Comparison of ENCODE assay signal across 15 cellular contexts in the genomic region with DNA sequence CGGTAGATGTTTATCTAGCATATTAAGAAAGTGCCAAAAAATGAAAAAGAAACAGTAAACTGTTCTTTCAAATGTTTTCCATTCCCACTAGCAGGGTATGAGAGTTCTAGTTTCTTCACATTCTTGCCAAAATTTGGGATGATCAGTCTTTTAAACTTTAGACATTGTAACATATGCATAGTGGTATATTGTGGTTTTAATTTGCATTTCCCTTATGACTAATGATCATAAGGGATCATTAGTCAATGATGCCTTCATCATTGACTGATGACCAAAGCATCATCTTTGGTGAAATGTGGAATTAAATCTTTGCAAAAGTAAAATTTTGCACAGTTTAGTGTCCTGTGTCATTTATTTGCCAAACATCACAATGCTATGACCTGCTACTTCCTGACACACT. TPM values are rescaled to one million over a fixed set of nuclear protein-coding genes. Genes with fewer than 3 reads are reported as not detected.
DNase-seq lines count a peak whose midpoint lies in the region; ATAC-seq and TF ChIP-seq lines count a peak whose summit lies in the region.
"Had no signal": no experiment of that assay in that cellular context is flagged by ENCODE, and none has a peak within 500 bp of the region (broad histone marks: within the 10 kb centered on the region; RNA-seq: fewer than 3 reads in every experiment).

No MANE protein-coding gene starts in this region.

- no peaks in the 10 kb centered on the region for H3K9me2 ChIP-seq in DOHH2 (replicated peaks; ENCODE audit: control insufficient read depth, low read length)

- DNase-seq in spleen: no peak
- DNase-seq in DMS 273 (lab: John Stamatoyannopoulos, UW; ENCODE audit: unreplicated experiment): no peak
- DNase-seq in SKM-1 (lab: John Stamatoyannopoulos, UW; ENCODE audit: unreplicated experiment): no peak
- DNase-seq: CD4-positive, alpha-beta T cell; EL; KG1; NCI-H187 treated with DMSO at 0.1 percent for 48 hours; NCI-H526; Right ventricle myocardium superior; T-helper 1 cell had no signal

- H3K4me1 ChIP-seq in DOHH2 (ENCODE audit: control insufficient read depth, low read length) (peaks cover 81% of the 10 kb centered on the region), OCI-LY3 (ENCODE audit: low read length) (peaks cover 54% of the 10 kb centered on the region), spleen (peaks cover 0 to 80% (median 26%) of the 10 kb centered on the region in 6 donors)

- H3K36me3 ChIP-seq in DOHH2 (ENCODE audit: control insufficient read depth, low read length) (peaks cover 22% of the 10 kb centered on the region), OCI-LY3 (replicated peaks; ENCODE audit: low read depth, low read length) (peaks cover 43% of the 10 kb centered on the region), spleen (no peaks in the 10 kb centered on the region)

- peaks cover 13% of the 10 kb centered on the region; the same call in 1 of the 2 replicates for H3K9me3 ChIP-seq in DOHH2 (ENCODE audit: control insufficient read depth, insufficient read depth, low read length)
- 0 out of 2 replicates have a peak, but pooled peaks cover 5% of the 10 kb centered on the region for H3K9me3 ChIP-seq in OCI-LY3 (ENCODE audit: insufficient read depth, low read length)
- H3K9me3 ChIP-seq in spleen: peaks cover 0 to 12% (median 2%) of the 10 kb centered on the region in 8 donors

- no peak for ATAC-seq in HG02884 (IDR thresholded peaks at IDR 0.05; ENCODE audit: unreplicated experiment)

- TF ChIP-seq POLR2A in GM19099 (IDR thresholded peaks at IDR 0.05; ENCODE audit: extremely low read depth, insufficient read length, low read depth): peak; percentile 5
- TF ChIP-seq POLR2A in spleen (IDR thresholded peaks at IDR 0.05): no peak

- intact Hi-C loops in spleen (cut with DNase I; ENCODE audit: low total_unique reads): no loop called here

- H3F3A ChIP-seq in DOHH2 (ENCODE audit: control insufficient read depth, insufficient read depth): peaks cover 22% of the 10 kb centered on the region

- H3K79me2 ChIP-seq in DOHH2 (ENCODE audit: control insufficient read depth, low read length) (peaks cover 61% of the 10 kb centered on the region), OCI-LY3 (ENCODE audit: low read length) (peaks cover 60% of the 10 kb centered on the region)

- H3K9ac ChIP-seq in OCI-LY3 (ENCODE audit: low read length): no peak overlapping the region

- H3K4me3 ChIP-seq in DOHH2 (ENCODE audit: low read length): peak overlapping the region; percentile 78
- no peak overlapping the region for H3K4me3 ChIP-seq in OCI-LY3 (ENCODE audit: low read length)
- peak overlapping the region in 5 of 8 donors; percentile 25 to 66 (median 31) for H3K4me3 ChIP-seq in spleen
- H3K4me3 ChIP-seq: SK-N-MC had no signal

- H2AFZ ChIP-seq in OCI-LY3 (ENCODE audit: low read depth, low read length): no peak overlapping the region

- H3K27me3 ChIP-seq in DOHH2 (ENCODE audit: control insufficient read depth, low read length) (no peaks in the 10 kb centered on the region), OCI-LY3 (ENCODE audit: low read depth, low read length) (no peaks in the 10 kb centered on the region), spleen (replicated peaks in 1 of 7) (no peaks in the 10 kb centered on the region)

- no peaks in the 10 kb centered on the region for H4K20me1 ChIP-seq in DOHH2 (ENCODE audit: control insufficient read depth, insufficient read depth, low read depth, low read length)
- H4K20me1 ChIP-seq in OCI-LY3 (ENCODE audit: insufficient read depth, low read length): no peaks in the 10 kb centered on the region

- 91 to 98% (median 94%) methylated on average over 1 of the region's 1 CpG for WGBS in spleen, 5 donors

- TF ChIP-seq CTCF in DOHH2 (IDR thresholded peaks at IDR 0.05; ENCODE audit: low read depth, low read length, poor library complexity, severe bottlenecking): no peak
- TF ChIP-seq CTCF in OCI-LY3 (IDR thresholded peaks at IDR 0.05; ENCODE audit: low read depth, low read length): no peak
- TF ChIP-seq CTCF in spleen (IDR thresholded peaks at IDR 0.05 in 8 of 11, conservative IDR thresholded peaks at IDR 0.05 in 3 of 11): no peak

- H3K4me2 ChIP-seq in DOHH2 (ENCODE audit: low read length): peak overlapping the region; percentile 86
- H3K4me2 ChIP-seq in OCI-LY3 (ENCODE audit: low read length): peak overlapping the region; percentile 1; the same call in 1 of the 2 replicates

- H3K27ac ChIP-seq in DOHH2 (ENCODE audit: low read depth, low read length) (peak overlapping the region; percentile 86), OCI-LY3 (ENCODE audit: low read length) (no peak overlapping the region), spleen (peak overlapping the region in 4 of 8 donors; percentile 71 to 83 (median 78))
- H3K27ac ChIP-seq: SK-N-MC had no signal

RNA-seq across cellular contexts. Expression of a gene that starts 59.0 kb away (rescaled TPM):
- total RNA-seq in spleen: 10 to 100 TPM; 14.6 to 32.0 (median 19.4) TPM
- 1 to 10 TPM; 2.5 to 4.4 (median 4.3) TPM for polyA plus RNA-seq in spleen
